In the genomic region with DNA sequence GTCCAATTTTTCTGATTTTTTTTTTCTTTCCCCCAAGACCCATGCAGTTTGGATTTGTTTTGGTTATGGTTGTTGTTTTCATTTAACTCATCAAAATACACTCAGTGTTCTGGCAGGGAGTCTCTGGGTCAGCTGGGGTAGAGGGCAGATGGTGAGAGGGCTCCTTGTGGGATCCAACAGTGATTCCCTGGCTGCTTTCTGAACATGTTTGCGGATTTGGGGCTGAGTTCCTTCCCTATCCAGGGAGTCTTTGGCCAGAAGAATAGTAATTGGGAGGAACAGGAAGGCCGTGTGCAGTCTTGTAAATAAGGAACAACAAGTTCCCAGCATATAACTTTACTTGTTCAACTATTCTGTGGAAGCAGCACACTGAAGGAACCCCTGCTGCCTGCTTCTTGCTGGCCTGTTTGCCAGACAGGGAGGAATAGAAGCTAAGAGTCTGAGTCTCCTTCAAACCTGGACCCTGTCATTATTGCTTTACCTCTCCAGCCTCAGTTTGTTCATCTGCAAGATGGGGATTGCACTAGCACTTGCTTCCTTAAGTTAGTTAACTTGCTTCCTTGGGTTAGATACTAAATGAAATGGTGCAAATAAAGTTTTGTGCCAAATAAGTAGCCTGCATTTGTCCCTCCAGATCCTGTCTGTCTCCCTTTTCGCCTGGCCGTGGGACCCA, we compare ENCODE assay signal across 30 cellular contexts.
"Had no signal": no experiment of that assay in that cellular context is flagged by ENCODE, and none has a peak within 500 bp of the region (broad histone marks: within the 10 kb centered on the region; RNA-seq: fewer than 3 reads in every experiment).

No MANE protein-coding gene starts in this region.

- H3K4me1 ChIP-seq: breast epithelium, colonic mucosa, heart left ventricle, pancreas, tibial artery had no signal

- H3K9me3 ChIP-seq: breast epithelium, colonic mucosa, heart left ventricle, pancreas, prostate gland, stomach, tibial artery had no signal

- DNase-seq: activated CD4-positive, alpha-beta T cell treated with anti-CD3 and anti-CD28 coated beads for 1 hour; activated CD4-positive, alpha-beta T cell treated with anti-CD3 and anti-CD28 coated beads, Interleukin-2, amount 10 ng/mL, durations not matched to agents 7 days and 5 days; activated CD8-positive, alpha-beta T cell treated with anti-CD3 and anti-CD28 coated beads for 36 hours; activated gamma-delta T cell treated with Interleukin-2 at 50 U/mL for 16 hours; activated naive CD4-positive, alpha-beta T cell treated with anti-CD3 and anti-CD28 coated beads, Interleukin-2, amount 50 U/mL, for 16 hours; activated T-cell treated with anti-CD3 and anti-CD28 coated beads, Interleukin-2, amount 50 U/mL, for 4 hours; amniotic stem cell; colonic mucosa; endodermal cell; foreskin fibroblast; heart left ventricle; hypothalamus; immature natural killer cell; kidney; naive B cell; nephron progenitor cell; pancreas; retina; stimulated activated CD4-positive, alpha-beta T cell treated with anti-CD3 and anti-CD28 coated beads, Interleukin-15, amount 100 ng/mL, for 24 hours; stimulated activated CD4-positive, alpha-beta T cell treated with anti-CD3 and anti-CD28 coated beads, Interleukin-2, amount 100 ng/mL, for 24 hours; stimulated activated naive B cell treated with anti-CD40 and anti-IgM and Interleukin-4, amounts not matched to agents 10 μg/mL and 1 μg/mL and 100 μg/mL, for 72 hours; stomach; SW 1271; T-helper 17 cell; tibial artery had no signal

- ATAC-seq: activated CD8-positive, alpha-beta T cell treated with anti-CD3 and anti-CD28 coated beads for 36 hours; activated T-cell treated with anti-CD3 and anti-CD28 coated beads, Interleukin-2, amount 50 U/mL, for 4 hours; activated T-helper 17 cell treated with anti-CD3 and anti-CD28 coated beads, Interleukin-2, amount 50 U/mL, for 72 hours; esophagus mucosa; pancreas; stimulated activated naive B cell treated with anti-CD40 and anti-IgM and Interleukin-4, amounts not matched to agents 10 μg/mL and 1 μg/mL and 100 μg/mL, for 72 hours; T-helper 17 cell; WTC11 had no signal

- H3K4me3 ChIP-seq: breast epithelium, colonic mucosa, heart left ventricle, pancreas, prostate gland, stomach, tibial artery had no signal

- H3K27me3 ChIP-seq: breast epithelium, colonic mucosa, heart left ventricle, pancreas, stomach, tibial artery had no signal

- H3K36me3 ChIP-seq: breast epithelium, colonic mucosa, heart left ventricle, pancreas, prostate gland, stomach, tibial artery had no signal

- H3K27ac ChIP-seq: breast epithelium, colonic mucosa, heart left ventricle, pancreas, stomach, tibial artery had no signal
